Comparison of ENCODE assay signal across 11 cellular contexts in genomic region chr5:119327018-119327417, GRCh38. TPM values are rescaled to one million over a fixed set of nuclear protein-coding genes. Genes with fewer than 3 reads are reported as not detected.
DNase-seq lines count a peak whose midpoint lies in the region; ATAC-seq and TF ChIP-seq lines count a peak whose summit lies in the region.
"Had no signal": no experiment of that assay in that cellular context is flagged by ENCODE, and none has a peak within 500 bp of the region (broad histone marks: within the 10 kb centered on the region; RNA-seq: fewer than 3 reads in every experiment).

No MANE protein-coding gene starts in this region.

- H3K27me3 Mint-ChIP-seq in CD4-positive, alpha-beta memory T cell = no peaks in the 10 kb centered on the region
- no peaks in the 10 kb centered on the region for H3K27me3 Mint-ChIP-seq in T-helper 1 cell treated with Interleukin-12 subunit alpha and Interleukin-12 subunit beta and Interleukin-4 antibody, amounts not matched to agents 30 μg/mL and 1 μg/mL, for 36 hours (ENCODE audit: low read depth)

- peak overlapping the region in 1 of 2 donors; percentile 12 for H3K4me3 ChIP-seq in CD4-positive, alpha-beta memory T cell (ENCODE audit: low read length in 2 of 2)
- H3K4me3 ChIP-seq in body of pancreas (no peak overlapping the region), uterus (no peak overlapping the region)
- H3K4me3 ChIP-seq: PC-9 had no signal

- no peaks in the 10 kb centered on the region for H3K9me3 ChIP-seq in CD4-positive, alpha-beta memory T cell (ENCODE audit: control insufficient read depth in 1 of 2, low read length in 2 of 2)
- H3K9me3 ChIP-seq in body of pancreas (no peaks in the 10 kb centered on the region), uterus (no peaks in the 10 kb centered on the region)

- H3K36me3 Mint-ChIP-seq in CD4-positive, alpha-beta memory T cell = peaks cover 0 to 17% of the 10 kb centered on the region in 2 donors
- H3K36me3 Mint-ChIP-seq in T-helper 1 cell treated with Interleukin-12 subunit alpha and Interleukin-12 subunit beta and Interleukin-4 antibody, amounts not matched to agents 30 μg/mL and 1 μg/mL, for 36 hours (ENCODE audit: low read depth) = peaks cover 10% of the 10 kb centered on the region

- peaks cover 73 to 96% (median 83%) of the 10 kb centered on the region in 4 donors for H3K4me1 Mint-ChIP-seq in CD4-positive, alpha-beta memory T cell
- H3K4me1 Mint-ChIP-seq in T-helper 1 cell treated with Interleukin-12 subunit alpha and Interleukin-12 subunit beta and Interleukin-4 antibody, amounts not matched to agents 30 μg/mL and 1 μg/mL, for 36 hours (ENCODE audit: low read depth) = peaks cover 83% of the 10 kb centered on the region

- TF ChIP-seq POLR2A in body of pancreas (IDR thresholded peaks at IDR 0.05) = no peak
- TF ChIP-seq POLR2A in uterus (IDR thresholded peaks at IDR 0.05) = no peak

- peak overlapping the region; percentile 95 to 97 (median 95) for H3K27ac Mint-ChIP-seq in CD4-positive, alpha-beta memory T cell
- peak overlapping the region; percentile 99 for H3K27ac Mint-ChIP-seq in T-helper 1 cell treated with Interleukin-12 subunit alpha and Interleukin-12 subunit beta and Interleukin-4 antibody, amounts not matched to agents 30 μg/mL and 1 μg/mL, for 36 hours

- TF ChIP-seq CTCF in body of pancreas (IDR thresholded peaks at IDR 0.05) (no peak), uterus (IDR thresholded peaks at IDR 0.05) (no peak)

- POLR2A ChIA-PET in CD4-positive, alpha-beta memory T cell (lab: Charles Lee; ENCODE audit: partially characterized antibody) = interaction anchor here (0.8 to 23.8 kb wide), 6 partner anchors 15 to 85 kb away, joined by 3 to 727 read pairs (median 280); partner anchors contain the start of gene TNFAIP8

- DNase-seq in CD4-positive, alpha-beta memory T cell = peak in 1 of 5 donors; percentile 64
- DNase-seq in body of pancreas (no peak), uterus (no peak), substantia nigra (lab: John Stamatoyannopoulos, UW) (no peak)
- peak; percentile 75 for DNase-seq in stimulated activated CD4-positive, alpha-beta T cell treated with anti-CD3 and anti-CD28 coated beads, Interleukin-15, amount 100 ng/mL, for 24 hours
- DNase-seq: NCI-H1092 treated with DMSO at 0.1 percent for 48 hours, nephron progenitor cell, PC-9 had no signal

- no peak for ATAC-seq in body of pancreas
- ATAC-seq in HG03108 (IDR thresholded peaks at IDR 0.05; ENCODE audit: unreplicated experiment) = no peak
- no peak for ATAC-seq in GM19395 (IDR thresholded peaks at IDR 0.05; ENCODE audit: unreplicated experiment)

- CTCF ChIA-PET in CD4-positive, alpha-beta memory T cell (lab: Charles Lee; ENCODE audit: partially characterized antibody) = interaction anchor here (0.8 to 6.1 kb wide), 5 partner anchors 11 to 85 kb away, joined by 3 to 52 read pairs (median 6); no protein-coding TSS in a partner anchor

- intact Hi-C loops in CD4-positive, alpha-beta memory T cell (cut with micrococcal nuclease) = no loop called here
- intact Hi-C loops in body of pancreas (cut with DNase I) = no loop called here
- intact Hi-C loops in uterus (cut with DNase I; ENCODE audit: low total_unique reads) = no loop called here

- H3K4me3 Mint-ChIP-seq in CD4-positive, alpha-beta memory T cell = peak overlapping the region in 7 of 8 donors; percentile 69 to 95 (median 81)
- peak overlapping the region; percentile 83 for H3K4me3 Mint-ChIP-seq in T-helper 1 cell treated with Interleukin-12 subunit alpha and Interleukin-12 subunit beta and Interleukin-4 antibody, amounts not matched to agents 30 μg/mL and 1 μg/mL, for 36 hours
- H3K4me3 Mint-ChIP-seq: nephron progenitor cell had no signal

- H3K36me3 ChIP-seq in CD4-positive, alpha-beta memory T cell (ENCODE audit: insufficient read depth, low read length) = no peaks in the 10 kb centered on the region
- H3K36me3 ChIP-seq in body of pancreas (replicated peaks in 1 of 2; ENCODE audit: insufficient read depth in 1 of 2, low read depth in 2 of 2) (no peaks in the 10 kb centered on the region), uterus (no peaks in the 10 kb centered on the region)

- peaks cover 96% of the 10 kb centered on the region for H3K4me1 ChIP-seq in CD4-positive, alpha-beta memory T cell (ENCODE audit: insufficient read depth, low read length)
- H3K4me1 ChIP-seq in body of pancreas (peaks cover 44% of the 10 kb centered on the region), uterus (peaks cover 0 to 6% of the 10 kb centered on the region in 2 donors)

- peak overlapping the region; percentile 75 for H3K27ac ChIP-seq in CD4-positive, alpha-beta memory T cell (ENCODE audit: low read depth, low read length)
- peak overlapping the region in 3 of 4 donors; percentile 76 to 86 (median 80) for H3K27ac ChIP-seq in body of pancreas
- no peak overlapping the region for H3K27ac ChIP-seq in uterus
- no peak overlapping the region for H3K27ac ChIP-seq in substantia nigra (ENCODE audit: low read depth, low read length, poor library complexity, severe bottlenecking)
- H3K27ac ChIP-seq: PC-9 had no signal

- H3K27me3 ChIP-seq in CD4-positive, alpha-beta memory T cell (ENCODE audit: insufficient read depth, low read length) = no peaks in the 10 kb centered on the region
- no peaks in the 10 kb centered on the region for H3K27me3 ChIP-seq in body of pancreas
- H3K27me3 ChIP-seq in uterus = no peaks in the 10 kb centered on the region

- 66 to 69% methylated on average over 5 of the region's 5 CpGs for WGBS in body of pancreas, 2 donors

- H3K9me3 Mint-ChIP-seq in CD4-positive, alpha-beta memory T cell = peaks cover 0 to 3% (median 0%) of the 10 kb centered on the region in 8 donors
- no peaks in the 10 kb centered on the region for H3K9me3 Mint-ChIP-seq in T-helper 1 cell treated with Interleukin-12 subunit alpha and Interleukin-12 subunit beta and Interleukin-4 antibody, amounts not matched to agents 30 μg/mL and 1 μg/mL, for 36 hours
- H3K9me3 Mint-ChIP-seq: nephron progenitor cell had no signal

RNA-seq across cellular contexts. Expression of gene TNFAIP8, which starts 28.8 kb away (rescaled TPM):
- total RNA-seq in CD4-positive, alpha-beta memory T cell = 100 to 1,000 TPM; 167 to 176 TPM
- 100 to 1,000 TPM; 277 to 423 TPM for polyA plus RNA-seq in CD4-positive, alpha-beta memory T cell
- total RNA-seq in body of pancreas = 10 to 100 TPM; 15.8 to 32.3 TPM
- 10 to 100 TPM in 3 of 4 donors, 1 to 10 TPM in 1; 2.0 to 42.7 (median 15.5) TPM for total RNA-seq in uterus

Comparison
In these comparisons a context has a peak if more than half of its experiments do, and no peak if none do; other contexts are left out.
1. H3K27ac ChIP-seq: peak in CD4-positive, alpha-beta memory T cell (single experiment) and body of pancreas (3 of 4); none in uterus (0 of 2) and substantia nigra (single experiment).